ENCODE assay signal across 9 cellular contexts in the genomic region with DNA sequence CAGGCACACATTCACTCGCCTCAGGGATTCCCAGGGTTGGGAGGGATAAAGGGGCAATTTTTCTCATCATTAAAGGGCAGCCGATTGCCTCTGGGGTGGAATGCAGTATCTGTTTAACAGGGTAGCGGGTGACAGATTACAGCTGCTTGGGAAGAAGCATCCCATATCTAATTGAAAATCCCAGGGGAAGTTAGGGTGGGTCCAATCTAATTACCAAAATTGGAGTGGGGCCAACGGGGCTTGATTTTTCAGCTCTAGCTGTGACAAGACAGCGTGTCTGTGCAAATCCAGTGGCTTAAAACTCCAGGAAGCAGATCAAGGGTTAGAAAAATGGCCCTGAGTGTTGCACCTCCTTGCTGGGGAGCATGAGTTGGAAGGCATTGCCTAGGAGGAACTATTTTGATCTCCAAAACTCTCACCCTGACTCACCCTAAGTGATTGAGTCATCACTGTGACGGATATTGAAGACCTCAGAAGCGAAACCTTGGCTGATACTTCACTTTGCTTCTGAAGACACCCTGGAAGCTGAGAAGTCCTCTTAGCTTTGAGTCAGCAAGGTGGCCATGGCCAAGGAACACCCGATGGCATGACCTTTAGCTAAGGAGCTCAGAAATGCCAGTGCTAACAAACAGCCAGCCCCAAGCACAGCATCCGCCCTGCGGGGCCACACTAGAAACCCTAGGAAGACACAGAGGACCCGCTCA. TPM values are rescaled to one million over a fixed set of nuclear protein-coding genes. Genes with fewer than 3 reads are reported as not detected.
A peak's percentile ranks its signal among the peaks of the same experiment; 100 is the strongest.
DNase-seq lines count a peak whose midpoint lies in the region; ATAC-seq lines count a peak whose summit lies in the region.
"Had no signal": no experiment of that assay in that cellular context is flagged by ENCODE, and none has a peak within 500 bp of the region (broad histone marks: within the 10 kb centered on the region; RNA-seq: fewer than 3 reads in every experiment).

No MANE protein-coding gene starts in this region.

- POLR2A ChIA-PET in activated CD4-positive, alpha-beta T cell treated with anti-CD3 and anti-CD28 coated beads, Interleukin-2, amount 10 ng/mL, durations not matched to agents 7 days and 5 days (lab: Charles Lee) = no interaction called here
- POLR2A ChIA-PET in naive thymus-derived CD8-positive, alpha-beta T cell (lab: Charles Lee) = no interaction called here

- DNase-seq in activated CD4-positive, alpha-beta T cell treated with anti-CD3 and anti-CD28 coated beads, Interleukin-2, amount 10 ng/mL, durations not matched to agents 7 days and 5 days = peak; percentile 37
- DNase-seq in activated CD4-positive, alpha-beta T cell treated with anti-CD3 and anti-CD28 coated beads for 4 hours = no peak
- DNase-seq in M059J (ENCODE audit: low read depth) (peak; percentile 97), kidney glomerular epithelial cell (lab: John Stamatoyannopoulos, UW) (peak; percentile 12)
- DNase-seq in activated T-helper 1 cell treated with anti-CD3 and anti-CD28 coated beads, Interleukin-12 subunit alpha, Interleukin-12 subunit beta, Interleukin-2, Interleukin-4 antibody, amounts not matched to agents 30 ng/mL and 10 ng/mL and 1 ng/mL, durations not matched to agents 14 hours and 24 hours and 36 hours (ENCODE audit: low spot score) = peak; percentile 38
- DNase-seq in effector CD4-positive, alpha-beta T cell = no peak
- no peak for DNase-seq in naive thymus-derived CD8-positive, alpha-beta T cell

- intact Hi-C loops in activated T-helper 1 cell treated with anti-CD3 and anti-CD28 coated beads, Interleukin-12 subunit alpha, Interleukin-12 subunit beta, Interleukin-2, Interleukin-4 antibody, amounts not matched to agents 30 ng/mL and 10 ng/mL and 1 ng/mL, durations not matched to agents 14 hours and 24 hours and 36 hours (cut with micrococcal nuclease) = loop anchor here (1.0 kb wide), 3 partner anchors 14 to 43 kb away; no protein-coding TSS in a partner anchor

- CTCF ChIA-PET in activated CD4-positive, alpha-beta T cell treated with anti-CD3 and anti-CD28 coated beads, Interleukin-2, amount 10 ng/mL, durations not matched to agents 7 days and 5 days (lab: Charles Lee) = interaction anchor here (1.2 to 1.7 kb wide), 6 partner anchors 12 to 163 kb away, joined by 3 to 6 read pairs (median 4); no protein-coding TSS in a partner anchor

- no peaks in the 10 kb centered on the region for H3K27me3 Mint-ChIP-seq in activated CD4-positive, alpha-beta T cell treated with anti-CD3 and anti-CD28 coated beads, Interleukin-2, amount 10 ng/mL, durations not matched to agents 7 days and 5 days
- H3K27me3 Mint-ChIP-seq in activated T-helper 1 cell treated with anti-CD3 and anti-CD28 coated beads, Interleukin-12 subunit alpha, Interleukin-12 subunit beta, Interleukin-2, Interleukin-4 antibody, amounts not matched to agents 30 ng/mL and 10 ng/mL and 1 ng/mL, durations not matched to agents 14 hours and 24 hours and 36 hours (ENCODE audit: insufficient read depth) = no peaks in the 10 kb centered on the region
- no peaks in the 10 kb centered on the region for H3K27me3 Mint-ChIP-seq in naive thymus-derived CD8-positive, alpha-beta T cell

- peaks cover 16% of the 10 kb centered on the region for H3K4me1 Mint-ChIP-seq in activated CD4-positive, alpha-beta T cell treated with anti-CD3 and anti-CD28 coated beads, Interleukin-2, amount 10 ng/mL, durations not matched to agents 7 days and 5 days
- peaks cover 40% of the 10 kb centered on the region for H3K4me1 Mint-ChIP-seq in activated T-helper 1 cell treated with anti-CD3 and anti-CD28 coated beads, Interleukin-12 subunit alpha, Interleukin-12 subunit beta, Interleukin-2, Interleukin-4 antibody, amounts not matched to agents 30 ng/mL and 10 ng/mL and 1 ng/mL, durations not matched to agents 14 hours and 24 hours and 36 hours (ENCODE audit: low read depth)
- H3K4me1 Mint-ChIP-seq in naive thymus-derived CD8-positive, alpha-beta T cell = peaks cover 0 to 2% (median 0%) of the 10 kb centered on the region in 4 donors

- no peak overlapping the region for H3K4me3 Mint-ChIP-seq in activated CD4-positive, alpha-beta T cell treated with anti-CD3 and anti-CD28 coated beads, Interleukin-2, amount 10 ng/mL, durations not matched to agents 7 days and 5 days
- peak overlapping the region; percentile 39 for H3K4me3 Mint-ChIP-seq in activated T-helper 1 cell treated with anti-CD3 and anti-CD28 coated beads, Interleukin-12 subunit alpha, Interleukin-12 subunit beta, Interleukin-2, Interleukin-4 antibody, amounts not matched to agents 30 ng/mL and 10 ng/mL and 1 ng/mL, durations not matched to agents 14 hours and 24 hours and 36 hours
- no peak overlapping the region for H3K4me3 Mint-ChIP-seq in naive thymus-derived CD8-positive, alpha-beta T cell

- H3K9me3 Mint-ChIP-seq in activated CD4-positive, alpha-beta T cell treated with anti-CD3 and anti-CD28 coated beads, Interleukin-2, amount 10 ng/mL, durations not matched to agents 7 days and 5 days = no peaks in the 10 kb centered on the region
- no peaks in the 10 kb centered on the region for H3K9me3 Mint-ChIP-seq in activated T-helper 1 cell treated with anti-CD3 and anti-CD28 coated beads, Interleukin-12 subunit alpha, Interleukin-12 subunit beta, Interleukin-2, Interleukin-4 antibody, amounts not matched to agents 30 ng/mL and 10 ng/mL and 1 ng/mL, durations not matched to agents 14 hours and 24 hours and 36 hours
- no peaks in the 10 kb centered on the region for H3K9me3 Mint-ChIP-seq in naive thymus-derived CD8-positive, alpha-beta T cell

- H3K27ac Mint-ChIP-seq in activated CD4-positive, alpha-beta T cell treated with anti-CD3 and anti-CD28 coated beads, Interleukin-2, amount 10 ng/mL, durations not matched to agents 7 days and 5 days = no peak overlapping the region
- peak overlapping the region; percentile 73 for H3K27ac Mint-ChIP-seq in activated T-helper 1 cell treated with anti-CD3 and anti-CD28 coated beads, Interleukin-12 subunit alpha, Interleukin-12 subunit beta, Interleukin-2, Interleukin-4 antibody, amounts not matched to agents 30 ng/mL and 10 ng/mL and 1 ng/mL, durations not matched to agents 14 hours and 24 hours and 36 hours
- no peak overlapping the region for H3K27ac Mint-ChIP-seq in naive thymus-derived CD8-positive, alpha-beta T cell

- H3K36me3 Mint-ChIP-seq in activated CD4-positive, alpha-beta T cell treated with anti-CD3 and anti-CD28 coated beads, Interleukin-2, amount 10 ng/mL, durations not matched to agents 7 days and 5 days (ENCODE audit: low read depth) = no peaks in the 10 kb centered on the region
- H3K36me3 Mint-ChIP-seq in activated T-helper 1 cell treated with anti-CD3 and anti-CD28 coated beads, Interleukin-12 subunit alpha, Interleukin-12 subunit beta, Interleukin-2, Interleukin-4 antibody, amounts not matched to agents 30 ng/mL and 10 ng/mL and 1 ng/mL, durations not matched to agents 14 hours and 24 hours and 36 hours (ENCODE audit: low read depth) = peaks cover 4% of the 10 kb centered on the region
- peaks cover 0 to 17% (median 11%) of the 10 kb centered on the region in 3 donors for H3K36me3 Mint-ChIP-seq in naive thymus-derived CD8-positive, alpha-beta T cell

- ATAC-seq in naive thymus-derived CD8-positive, alpha-beta T cell = no peak
- ATAC-seq in GM18907 (IDR thresholded peaks at IDR 0.05; ENCODE audit: unreplicated experiment) = no peak

RNA-seq across cellular contexts. Expression of gene GRHL3, which starts 46.0 kb away (rescaled TPM):
- total RNA-seq in activated CD4-positive, alpha-beta T cell treated with anti-CD3 and anti-CD28 coated beads, Interleukin-2, amount 10 ng/mL, durations not matched to agents 7 days and 5 days = not detected
- total RNA-seq in M059J (2014; rRNA removed; shearing (Covaris generic)) = not detected in 2 replicates
- not detected in 2 replicates for total RNA-seq in activated T-helper 1 cell treated with anti-CD3 and anti-CD28 coated beads, Interleukin-12 subunit alpha, Interleukin-12 subunit beta, Interleukin-2, Interleukin-4 antibody, amounts not matched to agents 30 ng/mL and 10 ng/mL and 1 ng/mL, durations not matched to agents 14 hours and 24 hours and 36 hours
- not detected for total RNA-seq in naive thymus-derived CD8-positive, alpha-beta T cell
- not detected for polyA plus RNA-seq in naive thymus-derived CD8-positive, alpha-beta T cell
- polyA plus RNA-seq: neural cell had no signal

RNA-seq across cellular contexts. Expression of gene STPG1, which starts 48.5 kb away (rescaled TPM):
- total RNA-seq in activated CD4-positive, alpha-beta T cell treated with anti-CD3 and anti-CD28 coated beads, Interleukin-2, amount 10 ng/mL, durations not matched to agents 7 days and 5 days = 10 to 100 TPM; 10.0 to 11.0 TPM
- total RNA-seq in M059J (2014; rRNA removed; shearing (Covaris generic)) = 3.7 and 8.3 TPM in 2 replicates
- total RNA-seq in activated T-helper 1 cell treated with anti-CD3 and anti-CD28 coated beads, Interleukin-12 subunit alpha, Interleukin-12 subunit beta, Interleukin-2, Interleukin-4 antibody, amounts not matched to agents 30 ng/mL and 10 ng/mL and 1 ng/mL, durations not matched to agents 14 hours and 24 hours and 36 hours = 4.1 and 5.1 TPM in 2 replicates
- total RNA-seq in naive thymus-derived CD8-positive, alpha-beta T cell = 1 to 10 TPM; 5.5 to 5.9 TPM
- polyA plus RNA-seq in naive thymus-derived CD8-positive, alpha-beta T cell = 1 to 10 TPM; 4.1 to 6.8 (median 6.1) TPM

RNA-seq across cellular contexts. Expression of gene NIPAL3, which starts 50.5 kb away (rescaled TPM):
- 10 to 100 TPM; 72.8 to 78.1 TPM for total RNA-seq in activated CD4-positive, alpha-beta T cell treated with anti-CD3 and anti-CD28 coated beads, Interleukin-2, amount 10 ng/mL, durations not matched to agents 7 days and 5 days
- 39.6 and 45.0 TPM in 2 replicates for total RNA-seq in M059J (2014; rRNA removed; shearing (Covaris generic))
- total RNA-seq in activated T-helper 1 cell treated with anti-CD3 and anti-CD28 coated beads, Interleukin-12 subunit alpha, Interleukin-12 subunit beta, Interleukin-2, Interleukin-4 antibody, amounts not matched to agents 30 ng/mL and 10 ng/mL and 1 ng/mL, durations not matched to agents 14 hours and 24 hours and 36 hours = 22.7 and 23.5 TPM in 2 replicates
- total RNA-seq in naive thymus-derived CD8-positive, alpha-beta T cell = 10 to 100 TPM; 58.3 to 59.3 TPM
- polyA plus RNA-seq in naive thymus-derived CD8-positive, alpha-beta T cell = 10 to 100 TPM; 57.5 to 90.4 (median 89.5) TPM

Comparison
In these comparisons a context has a peak if more than half of its experiments do, and no peak if none do; other contexts are left out.
1. DNase-seq: peak in activated CD4-positive, alpha-beta T cell treated with anti-CD3 and anti-CD28 coated beads, Interleukin-2, amount 10 ng/mL, durations not matched to agents 7 days and 5 days (single experiment), M059J (single experiment), activated T-helper 1 cell treated with anti-CD3 and anti-CD28 coated beads, Interleukin-12 subunit alpha, Interleukin-12 subunit beta, Interleukin-2, Interleukin-4 antibody, amounts not matched to agents 30 ng/mL and 10 ng/mL and 1 ng/mL, durations not matched to agents 14 hours and 24 hours and 36 hours (single experiment) and kidney glomerular epithelial cell (single experiment); none in activated CD4-positive, alpha-beta T cell treated with anti-CD3 and anti-CD28 coated beads for 4 hours (0 of 2), effector CD4-positive, alpha-beta T cell (single experiment) and naive thymus-derived CD8-positive, alpha-beta T cell (0 of 10).